In genomic region chr5:68279960-68280359, GRCh38 we compare ENCODE assay signal across 13 cellular contexts.
DNase-seq lines count a peak whose midpoint lies in the region; ATAC-seq and TF ChIP-seq lines count a peak whose summit lies in the region.
"Had no signal": no experiment of that assay in that cellular context is flagged by ENCODE, and none has a peak within 500 bp of the region (broad histone marks: within the 10 kb centered on the region; RNA-seq: fewer than 3 reads in every experiment).

No MANE protein-coding gene starts in this region.

- in situ Hi-C loops in KBM-7 (cut with MboI; ENCODE audit: low pct_unique_long_range_greater_than_20kb, low sequenced_read_pairs), result loop anchor here (25.0 kb wide), 2 partner anchors 182 to 682 kb away; no protein-coding TSS in a partner anchor

- H3K4me1 ChIP-seq in DND-41 (ENCODE audit: insufficient read depth, low read length) (peaks cover 85% of the 10 kb centered on the region), muscle layer of duodenum (ENCODE audit: control insufficient read depth in 1 of 2, insufficient read depth in 2 of 2, low read length in 2 of 2) (peaks cover 0 to 14% of the 10 kb centered on the region in 2 donors)

- H3K4me1 Mint-ChIP-seq in activated T-helper 2 cell treated with anti-CD3 and anti-CD28 coated beads, Interferon-gamma antibody, Interleukin-2, Interleukin-4, amounts not matched to agents 10 μg/mL and 5 μg/mL and 100 μg/mL, durations not matched to agents 14 hours and 24 hours and 36 hours (ENCODE audit: low read depth), result peaks cover 82% of the 10 kb centered on the region
- H3K4me1 Mint-ChIP-seq: CD14-positive monocyte had no signal

- H3K27me3 ChIP-seq in DND-41 (ENCODE audit: insufficient read depth, low read length, poor library complexity), result no peaks in the 10 kb centered on the region
- H3K27me3 ChIP-seq in muscle layer of duodenum (ENCODE audit: low read depth, low read length), result no peaks in the 10 kb centered on the region
- H3K27me3 ChIP-seq: ascending aorta had no signal

- H3K4me3 Mint-ChIP-seq in activated T-helper 2 cell treated with anti-CD3 and anti-CD28 coated beads, Interferon-gamma antibody, Interleukin-2, Interleukin-4, amounts not matched to agents 10 μg/mL and 5 μg/mL and 100 μg/mL, durations not matched to agents 14 hours and 24 hours and 36 hours (ENCODE audit: low read depth), result peak overlapping the region; percentile 83

- H3K4me3 ChIP-seq in DND-41 (ENCODE audit: low read depth in 1 of 2, low read length in 2 of 2), result peak overlapping the region in 1 of 2 experiments; percentile 48; a peak in 2 of 4 replicates
- H3K4me3 ChIP-seq in muscle layer of duodenum (ENCODE audit: low read depth in 1 of 2, low read length in 2 of 2), result no peak overlapping the region
- no peak overlapping the region for H3K4me3 ChIP-seq in foreskin fibroblast (ENCODE audit: low read depth in 1 of 2, low read length in 2 of 2)
- H3K4me3 ChIP-seq: ascending aorta had no signal

- no peaks in the 10 kb centered on the region for H3K9me3 ChIP-seq in DND-41 (ENCODE audit: insufficient read depth, low read length, severe bottlenecking)
- H3K9me3 ChIP-seq in muscle layer of duodenum (ENCODE audit: control insufficient read depth in 1 of 2, low read length in 2 of 2), result no peaks in the 10 kb centered on the region
- H3K9me3 ChIP-seq: ascending aorta had no signal

- H3K9ac ChIP-seq in DND-41 (ENCODE audit: low read depth, low read length), result peak overlapping the region; percentile 50

- H3K36me3 ChIP-seq in DND-41 (ENCODE audit: insufficient read depth, low read length) (peaks cover 75% of the 10 kb centered on the region), muscle layer of duodenum (ENCODE audit: control insufficient read depth in 1 of 2, insufficient read depth in 2 of 2, low read length in 2 of 2) (peaks cover 49 to 77% of the 10 kb centered on the region in 2 donors)

- TF ChIP-seq CTCF in DND-41 (IDR thresholded peaks at IDR 0.05; ENCODE audit: borderline replicate concordance, extremely low read depth, low read length, poor library complexity, severe bottlenecking), result no peak
- no peak for TF ChIP-seq CTCF in foreskin fibroblast (IDR thresholded peaks at IDR 0.05; ENCODE audit: low read depth, low read length)

- intact Hi-C loops in activated T-helper 2 cell treated with anti-CD3 and anti-CD28 coated beads, Interferon-gamma antibody, Interleukin-2, Interleukin-4, amounts not matched to agents 10 μg/mL and 5 μg/mL and 100 μg/mL, durations not matched to agents 14 hours and 24 hours and 36 hours (cut with micrococcal nuclease), result loop anchor here (1.0 to 10.0 kb wide), 9 partner anchors 8 to 1275 kb away; partner anchors contain the start of gene PIK3R1
- intact Hi-C loops in head of caudate nucleus (cut with DNase I), result no loop called here

- ATAC-seq in DND-41 (ENCODE audit: insufficient read depth, low read depth) (peak; percentile 99), HG02970 (IDR thresholded peaks at IDR 0.05; ENCODE audit: low FRiP score, unreplicated experiment) (no peak)
- ATAC-seq: left ventricle myocardium superior had no signal

- H3K27ac ChIP-seq in DND-41 (ENCODE audit: low read length) (peak overlapping the region; percentile 80), muscle layer of duodenum (ENCODE audit: low read length) (peak overlapping the region; percentile 2)
- H3K27ac ChIP-seq: ascending aorta had no signal

- peak overlapping the region; percentile 87 for H3K27ac Mint-ChIP-seq in activated T-helper 2 cell treated with anti-CD3 and anti-CD28 coated beads, Interferon-gamma antibody, Interleukin-2, Interleukin-4, amounts not matched to agents 10 μg/mL and 5 μg/mL and 100 μg/mL, durations not matched to agents 14 hours and 24 hours and 36 hours

- peaks cover 90% of the 10 kb centered on the region for H3K36me3 Mint-ChIP-seq in activated T-helper 2 cell treated with anti-CD3 and anti-CD28 coated beads, Interferon-gamma antibody, Interleukin-2, Interleukin-4, amounts not matched to agents 10 μg/mL and 5 μg/mL and 100 μg/mL, durations not matched to agents 14 hours and 24 hours and 36 hours (ENCODE audit: low read depth)

- no peaks in the 10 kb centered on the region for H3K27me3 Mint-ChIP-seq in activated T-helper 2 cell treated with anti-CD3 and anti-CD28 coated beads, Interferon-gamma antibody, Interleukin-2, Interleukin-4, amounts not matched to agents 10 μg/mL and 5 μg/mL and 100 μg/mL, durations not matched to agents 14 hours and 24 hours and 36 hours (ENCODE audit: low read depth)

- H3K4me2 ChIP-seq in DND-41 (ENCODE audit: insufficient read depth, low read length), result peak overlapping the region; percentile 63

- H2AFZ ChIP-seq in DND-41 (ENCODE audit: low read depth, low read length), result no peak overlapping the region

- H3K79me2 ChIP-seq in DND-41 (ENCODE audit: insufficient read depth, low read length), result peaks cover 63% of the 10 kb centered on the region

- DNase-seq in DND-41, result peak; percentile 75
- peak; percentile 21 for DNase-seq in KBM-7
- DNase-seq in activated T-helper 2 cell treated with anti-CD3 and anti-CD28 coated beads, Interferon-gamma antibody, Interleukin-2, Interleukin-4, amounts not matched to agents 10 μg/mL and 5 μg/mL and 100 μg/mL, durations not matched to agents 14 hours and 24 hours and 36 hours (ENCODE audit: low spot score), result peak; percentile 61
- DNase-seq in foreskin fibroblast, result no peak
- DNase-seq in KG1 (lab: John Stamatoyannopoulos, UW), result no peak
- no peak for DNase-seq in head of caudate nucleus
- DNase-seq: left ventricle myocardium superior, NCI-H524, nucleus accumbens had no signal

- H3K9me3 Mint-ChIP-seq in activated T-helper 2 cell treated with anti-CD3 and anti-CD28 coated beads, Interferon-gamma antibody, Interleukin-2, Interleukin-4, amounts not matched to agents 10 μg/mL and 5 μg/mL and 100 μg/mL, durations not matched to agents 14 hours and 24 hours and 36 hours, result no peaks in the 10 kb centered on the region
- H3K9me3 Mint-ChIP-seq: CD14-positive monocyte had no signal

- H4K20me1 ChIP-seq in DND-41 (ENCODE audit: insufficient read depth, low read length), result no peaks in the 10 kb centered on the region

Comparison
In these comparisons a context has a peak if more than half of its experiments do, and no peak if none do; other contexts are left out.
1. DNase-seq: peak in DND-41 (single experiment), KBM-7 (single experiment) and activated T-helper 2 cell treated with anti-CD3 and anti-CD28 coated beads, Interferon-gamma antibody, Interleukin-2, Interleukin-4, amounts not matched to agents 10 μg/mL and 5 μg/mL and 100 μg/mL, durations not matched to agents 14 hours and 24 hours and 36 hours (single experiment); none in foreskin fibroblast (0 of 2), KG1 (single experiment) and head of caudate nucleus (0 of 42).